Comparison of ENCODE assay signal across 17 cellular contexts in genomic region chr18:73431620-73432019, GRCh38.
A peak's percentile ranks its signal among the peaks of the same experiment; 100 is the strongest.
DNase-seq lines count a peak whose midpoint lies in the region; ATAC-seq and TF ChIP-seq lines count a peak whose summit lies in the region.
"Had no signal": no experiment of that assay in that cellular context is flagged by ENCODE, and none has a peak within 500 bp of the region (broad histone marks: within the 10 kb centered on the region; RNA-seq: fewer than 3 reads in every experiment).

No MANE protein-coding gene starts in this region.

- ATAC-seq in IMR-90 (ENCODE audit: low read depth): no peak
- ATAC-seq: HCT116 had no signal

- H4K5ac ChIP-seq in IMR-90 (ENCODE audit: low read depth, low read length) (no peak overlapping the region), mesendoderm (ENCODE audit: low read length) (no peak overlapping the region)

- intact Hi-C loops in IMR-90 (cut with micrococcal nuclease): no loop called here
- intact Hi-C loops in lower leg skin (cut with DNase I; ENCODE audit: low total_unique reads): no loop called here

- no peak overlapping the region for H3K9ac ChIP-seq in GM23248
- no peak overlapping the region for H3K9ac ChIP-seq in IMR-90 (ENCODE audit: low read depth, low read length)
- H3K9ac ChIP-seq in mesendoderm (ENCODE audit: low read length): no peak overlapping the region

- H3K4ac ChIP-seq in IMR-90 (ENCODE audit: low read depth, low read length) (no peak overlapping the region), mesendoderm (ENCODE audit: low read depth, low read length) (no peak overlapping the region)

- H2BK20ac ChIP-seq in IMR-90 (ENCODE audit: low read depth, low read length): no peak overlapping the region

- H2BK5ac ChIP-seq in IMR-90 (ENCODE audit: low read depth, low read length, poor library complexity, severe bottlenecking): no peak overlapping the region
- no peak overlapping the region for H2BK5ac ChIP-seq in mesendoderm (ENCODE audit: low read length)

- H2BK120ac ChIP-seq in IMR-90 (ENCODE audit: low read depth, low read length): no peak overlapping the region
- no peak overlapping the region for H2BK120ac ChIP-seq in mesendoderm (ENCODE audit: low read depth, low read length)

- H3K23ac ChIP-seq in IMR-90 (ENCODE audit: low read depth, low read length) (no peak overlapping the region), mesendoderm (ENCODE audit: low read length) (no peak overlapping the region)

- H3K18ac ChIP-seq in IMR-90 (ENCODE audit: low read depth, low read length) (no peak overlapping the region), mesendoderm (ENCODE audit: low read length) (no peak overlapping the region)

- dilution Hi-C loops in IMR-90 (cut with HindIII; ENCODE audit: low sequenced_read_pairs, unreplicated experiment): no loop called here

- H3K4me2 ChIP-seq in GM23248 (ENCODE audit: unreplicated experiment) (no peak overlapping the region), IMR-90 (ENCODE audit: low read depth, low read length) (no peak overlapping the region), mesendoderm (ENCODE audit: low read length) (no peak overlapping the region)

- H3K9me3 ChIP-seq in GM23248 (ENCODE audit: low read depth) (no peaks in the 10 kb centered on the region), IMR-90 (ENCODE audit: control insufficient read depth, insufficient read depth, low read length) (no peaks in the 10 kb centered on the region)
- H3K9me3 ChIP-seq: BE2C had no signal

- in situ Hi-C loops in GM23248 (cut with MboI): no loop called here
- in situ Hi-C loops in IMR-90 (cut with MboI; ENCODE audit: low sequenced_read_pairs): no loop called here

- BruUV-seq in IMR-90 (replicated peaks; lab: Mats Ljungman, UMichigan): no TSS peak

- H4K20me1 ChIP-seq in GM23248 (ENCODE audit: insufficient read depth) (no peaks in the 10 kb centered on the region), IMR-90 (ENCODE audit: insufficient read depth, low read length) (no peaks in the 10 kb centered on the region)

- no peaks in the 10 kb centered on the region for H3K9me2 ChIP-seq in GM23248 (ENCODE audit: insufficient read depth)

- H3K4me1 ChIP-seq in GM23248 (ENCODE audit: insufficient read depth): no peaks in the 10 kb centered on the region
- H3K4me1 ChIP-seq in IMR-90 (ENCODE audit: control insufficient read depth, insufficient read depth, low read length): no peaks in the 10 kb centered on the region
- no peaks in the 10 kb centered on the region for H3K4me1 ChIP-seq in mesendoderm (ENCODE audit: control insufficient read depth, low read depth, low read length)
- H3K4me1 ChIP-seq: BE2C had no signal

- no peak for TF ChIP-seq RAD21 in IMR-90 (IDR thresholded peaks at IDR 0.05; ENCODE audit: low read length)

- H2AK9ac ChIP-seq in IMR-90 (replicated peaks; ENCODE audit: low read depth, low read length, poor library complexity): no peak overlapping the region

- H3K9me1 ChIP-seq in IMR-90 (ENCODE audit: insufficient read depth, low read length): 0 out of 2 replicates have a peak, but pooled peaks cover 2% of the 10 kb centered on the region

- H2BK15ac ChIP-seq in IMR-90 (ENCODE audit: low read depth, low read length) (no peak overlapping the region), mesendoderm (replicated peaks; ENCODE audit: low read depth) (no peak overlapping the region)

- DNase-seq in GM23248 (peak; percentile 12), IMR-90 (peak; percentile 54), foreskin fibroblast (peak; percentile 30 to 52), mesendoderm (peak; percentile 46), inferior parietal cortex (ENCODE audit: extremely low spot score) (no peak), NCI-H82 treated with DMSO at 0.1 percent for 48 hours (lab: John Stamatoyannopoulos, UW; ENCODE audit: unreplicated experiment) (no peak), lower leg skin (ENCODE audit: low spot score in 2 of 2) (no peak), coronary artery (ENCODE audit: low spot score) (no peak)
- DNase-seq: BE2C, DMS79, Karpas-422, NCI-H1694, NCI-H2081, NCI-H2171, NCI-H524 treated with DMSO at 0.1 percent for 48 hours, Right ventricle myocardium superior had no signal

- no peak overlapping the region for H4K91ac ChIP-seq in IMR-90 (ENCODE audit: insufficient read depth, low read depth, low read length)

- TF ChIP-seq POLR2A in IMR-90 (IDR thresholded peaks at IDR 0.05; ENCODE audit: low read depth, low read length) (no peak), lower leg skin (IDR thresholded peaks at IDR 0.05) (no peak)

- no peak overlapping the region for H3K4me3 ChIP-seq in GM23248
- H3K4me3 ChIP-seq in IMR-90 (ENCODE audit: insufficient read depth, low read depth, low read length): no peak overlapping the region
- no peak overlapping the region for H3K4me3 ChIP-seq in foreskin fibroblast (ENCODE audit: low read depth in 1 of 2, low read length in 2 of 2)
- H3K4me3 ChIP-seq in mesendoderm (ENCODE audit: low read length): no peak overlapping the region
- H3K4me3 ChIP-seq in lower leg skin (ENCODE audit: low read depth, poor library complexity, severe bottlenecking): no peak overlapping the region
- no peak overlapping the region for H3K4me3 ChIP-seq in coronary artery

- TF ChIP-seq CTCF in IMR-90 (conservative IDR thresholded peaks at IDR 0.05; ENCODE audit: low read depth, low read length) (no peak), foreskin fibroblast (IDR thresholded peaks at IDR 0.05; ENCODE audit: low read depth, low read length) (no peak), lower leg skin (IDR thresholded peaks at IDR 0.05) (no peak), coronary artery (IDR thresholded peaks at IDR 0.05) (no peak)

- POLR2A ChIA-PET in IMR-90 (lab: Charles Lee; ENCODE audit: unreplicated experiment): no interaction called here

- H3K79me1 ChIP-seq in IMR-90 (ENCODE audit: low read depth in 1 of 2, low read length in 2 of 2) (no peaks in the 10 kb centered on the region), mesendoderm (ENCODE audit: low read length) (no peaks in the 10 kb centered on the region)

- no peak overlapping the region for H4K8ac ChIP-seq in IMR-90 (ENCODE audit: low read depth in 2 of 2, low read length in 2 of 2)
- H4K8ac ChIP-seq in mesendoderm (ENCODE audit: low read depth, low read length): no peak overlapping the region

- H3K79me2 ChIP-seq in GM23248 (ENCODE audit: insufficient read depth): no peaks in the 10 kb centered on the region
- H3K79me2 ChIP-seq in mesendoderm (ENCODE audit: control insufficient read depth, insufficient read depth, low read length): no peaks in the 10 kb centered on the region

- H3K27ac ChIP-seq in GM23248 (no peak overlapping the region), IMR-90 (ENCODE audit: insufficient read depth, low read length) (no peak overlapping the region), mesendoderm (ENCODE audit: low read depth, low read length) (no peak overlapping the region), coronary artery (no peak overlapping the region)

- H3K14ac ChIP-seq in IMR-90 (replicated peaks; ENCODE audit: low read depth, low read length): no peak overlapping the region

- CTCF ChIA-PET in IMR-90 (lab: Yijun Ruan, JAX): no interaction called here

- H2AFZ ChIP-seq in GM23248 (no peak overlapping the region), IMR-90 (replicated peaks; ENCODE audit: low read length, poor library complexity) (no peak overlapping the region)

- no peaks in the 10 kb centered on the region for H3K36me3 ChIP-seq in GM23248 (ENCODE audit: low read depth)
- H3K36me3 ChIP-seq in IMR-90 (ENCODE audit: control insufficient read depth, insufficient read depth, low read length): no peaks in the 10 kb centered on the region
- no peaks in the 10 kb centered on the region for H3K36me3 ChIP-seq in mesendoderm (ENCODE audit: control insufficient read depth, insufficient read depth, low read length)
- H3K36me3 ChIP-seq: BE2C had no signal

- H3K56ac ChIP-seq in IMR-90 (ENCODE audit: extremely low read depth, insufficient read depth, low read length): no peak overlapping the region
- H3K56ac ChIP-seq in mesendoderm (ENCODE audit: low read length): no peak overlapping the region

- H2AK5ac ChIP-seq in IMR-90 (ENCODE audit: low read depth, low read length) (no peak overlapping the region), mesendoderm (ENCODE audit: low read length) (no peak overlapping the region)

- H3K27me3 ChIP-seq in GM23248 (replicated peaks; ENCODE audit: insufficient read depth) (no peaks in the 10 kb centered on the region), IMR-90 (ENCODE audit: control insufficient read depth, insufficient read depth, low read length) (no peaks in the 10 kb centered on the region), mesendoderm (ENCODE audit: insufficient read depth, low read length, poor library complexity) (no peaks in the 10 kb centered on the region)
- H3K27me3 ChIP-seq: BE2C had no signal

- H3F3A ChIP-seq in GM23248 (ENCODE audit: insufficient read depth): no peaks in the 10 kb centered on the region

- 4 to 18% methylated on average over 1 of the region's 1 CpG for WGBS in GM23248 (ENCODE audit: low coverage in 1 of 2, low lambda C conversion rate in 2 of 2, missing lambda C conversion rate in 2 of 2), 2 experiments
- WGBS in IMR-90 (ENCODE audit: extremely low coverage in 2 of 2, insufficient read length in 1 of 2), 2 experiments: no CpG with 5 or more reads among the region's 1 CpG
- WGBS in mesendoderm (ENCODE audit: extremely low coverage, insufficient coverage, low lambda C conversion rate): no CpG with 5 or more reads among the region's 1 CpG
- WGBS in lower leg skin, 2 donors: 33 to 41% methylated on average over 1 of the region's 1 CpG

TF ChIP-seq in IMR-90, 13 proteins besides CTCF, POLR2A, EP300 and RAD21:
- no peak for TF ChIP-seq ELK1 (IDR thresholded peaks at IDR 0.05; ENCODE audit: borderline replicate concordance, low read depth, low read length)
- TF ChIP-seq SMC3 (IDR thresholded peaks at IDR 0.05; ENCODE audit: low read depth, low read length): no peak
- no peak for TF ChIP-seq BHLHE40 (IDR thresholded peaks at IDR 0.05; ENCODE audit: low read depth, low read length)
- no peak for TF ChIP-seq FOS (IDR thresholded peaks at IDR 0.05; ENCODE audit: low read depth, low read length)
- no peak for TF ChIP-seq NFE2L2 (IDR thresholded peaks at IDR 0.05; ENCODE audit: low read depth, low read length)
- no peak for TF ChIP-seq MAZ (IDR thresholded peaks at IDR 0.05; ENCODE audit: borderline replicate concordance, low read depth, low read length)
TF ChIP-seq in IMR-90: peak in this region for 0.

Comparison
In these comparisons a context has a peak if more than half of its experiments do, and no peak if none do; other contexts are left out.
1. DNase-seq: peak in GM23248 (single experiment), IMR-90 (single experiment), foreskin fibroblast (2 of 2) and mesendoderm (single experiment); none in inferior parietal cortex (single experiment), NCI-H82 treated with DMSO at 0.1 percent for 48 hours (single experiment), lower leg skin (0 of 2) and coronary artery (single experiment).